ENCODE assay signal across 16 cellular contexts in the genomic region with DNA sequence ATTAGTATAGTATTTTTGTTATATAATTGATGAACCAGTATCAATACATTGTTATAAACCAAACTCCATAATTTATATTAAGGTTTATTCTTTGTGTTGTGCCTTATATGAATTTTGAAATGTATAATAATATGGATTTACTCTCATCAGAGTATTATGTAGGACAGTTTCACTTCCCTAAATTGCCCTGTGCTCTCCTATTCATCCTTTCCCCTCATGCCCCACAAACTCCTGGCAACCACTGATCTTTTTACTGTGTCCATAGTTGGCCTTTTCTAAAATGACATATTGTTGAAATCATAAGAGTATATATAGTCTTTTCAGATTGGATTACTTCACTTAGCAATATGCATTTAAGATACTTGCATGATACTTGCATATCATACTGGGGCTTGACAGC.
DNase-seq lines count a peak whose midpoint lies in the region; ATAC-seq and TF ChIP-seq lines count a peak whose summit lies in the region.
"Had no signal": no experiment of that assay in that cellular context is flagged by ENCODE, and none has a peak within 500 bp of the region (broad histone marks: within the 10 kb centered on the region; RNA-seq: fewer than 3 reads in every experiment).

No MANE protein-coding gene starts in this region.

- TF ChIP-seq CTCF in transverse colon (IDR thresholded peaks at IDR 0.05) = no peak

- TF ChIP-seq POLR2A in transverse colon (IDR thresholded peaks at IDR 0.05) = no peak

- H3K4me3 ChIP-seq in transverse colon = no peak overlapping the region
- H3K4me3 ChIP-seq: HAP-1, SK-N-MC had no signal

- no peak overlapping the region for H3K27ac ChIP-seq in transverse colon
- H3K27ac ChIP-seq: SK-N-MC had no signal

- DNase-seq in RPMI8226 (peak; percentile 8), transverse colon (no peak)
- no peak for DNase-seq in activated CD4-positive, alpha-beta T cell treated with anti-CD3 and anti-CD28 coated beads for 4 hours
- DNase-seq: CD4-positive, alpha-beta T cell; DMS79 treated with DMSO at 0.1 percent for 48 hours; KBM-7; NCI-H1930; NCI-H510A treated with DMSO at 0.1 percent for 48 hours; T-cell; T1000 had no signal

- in situ Hi-C loops in transverse colon (cut with MboI; ENCODE audit: low pct_ligation_motif_present in 1 of 4, low pct_unique_long_range_greater_than_20kb in 1 of 4, low sequenced_read_pairs in 3 of 4) = no loop called here

- no peaks in the 10 kb centered on the region for H3K9me3 ChIP-seq in transverse colon
- H3K9me3 ChIP-seq: HAP-1 had no signal

- no peaks in the 10 kb centered on the region for H3K27me3 ChIP-seq in transverse colon

- ATAC-seq in GM18861 (IDR thresholded peaks at IDR 0.05; ENCODE audit: unreplicated experiment) (peak; percentile 69), GM19372 (IDR thresholded peaks at IDR 0.05; ENCODE audit: low read depth, unreplicated experiment) (peak; percentile 56), HG03175 (IDR thresholded peaks at IDR 0.05; ENCODE audit: unreplicated experiment) (peak; percentile 63), GM21390 (IDR thresholded peaks at IDR 0.05; ENCODE audit: unreplicated experiment) (no peak)
- ATAC-seq: T-cell had no signal

- no peak for TF ChIP-seq EP300 in transverse colon (IDR thresholded peaks at IDR 0.05; ENCODE audit: low read depth)

- intact Hi-C loops in transverse colon (cut with DNase I; ENCODE audit: low total_unique reads) = no loop called here

- H3K4me1 ChIP-seq in transverse colon = no peaks in the 10 kb centered on the region
- H3K4me1 ChIP-seq: HAP-1 had no signal

- H3K36me3 ChIP-seq in transverse colon = no peaks in the 10 kb centered on the region
- H3K36me3 ChIP-seq: HAP-1 had no signal
